Comparison of ENCODE assay signal across 10 cellular contexts in genomic region chrX:12972239-12972638, GRCh38. TPM values are rescaled to one million over a fixed set of nuclear protein-coding genes. Genes with fewer than 3 reads are reported as not detected.
DNase-seq lines count a peak whose midpoint lies in the region; TF ChIP-seq lines count a peak whose summit lies in the region.
"Had no signal": no experiment of that assay in that cellular context is flagged by ENCODE, and none has a peak within 500 bp of the region (broad histone marks: within the 10 kb centered on the region; RNA-seq: fewer than 3 reads in every experiment).

No MANE protein-coding gene starts in this region.

- no peaks in the 10 kb centered on the region for H3K27me3 ChIP-seq in SU-DHL-6 (ENCODE audit: low read length)
- peaks cover 0 to 6% (median 3%) of the 10 kb centered on the region in 5 donors for H3K27me3 ChIP-seq in subcutaneous abdominal adipose tissue (ENCODE audit: control insufficient read depth in 5 of 5, insufficient read depth in 4 of 5, low read length in 5 of 5)

- H3K27ac Mint-ChIP-seq in activated CD4-positive, alpha-beta T cell treated with anti-CD3 and anti-CD28 coated beads, Interleukin-2, amount 10 ng/mL, durations not matched to agents 7 days and 5 days: peak overlapping the region; percentile 96
- H3K27ac Mint-ChIP-seq in glutamatergic neuron (ENCODE audit: unreplicated experiment) (peak overlapping the region; percentile 82), osteocyte (ENCODE audit: unreplicated experiment) (no peak overlapping the region)

- H2AFZ ChIP-seq in SU-DHL-6 (ENCODE audit: low read depth, low read length, severe bottlenecking): no peak overlapping the region

- peak overlapping the region; percentile 85 for H3K4me3 Mint-ChIP-seq in activated CD4-positive, alpha-beta T cell treated with anti-CD3 and anti-CD28 coated beads, Interleukin-2, amount 10 ng/mL, durations not matched to agents 7 days and 5 days
- H3K4me3 Mint-ChIP-seq in glutamatergic neuron (ENCODE audit: unreplicated experiment): peak overlapping the region; percentile 38
- no peak overlapping the region for H3K4me3 Mint-ChIP-seq in osteocyte (ENCODE audit: unreplicated experiment)
- H3K4me3 Mint-ChIP-seq: WTC11 had no signal

- peaks cover 35% of the 10 kb centered on the region for H3K36me3 Mint-ChIP-seq in activated CD4-positive, alpha-beta T cell treated with anti-CD3 and anti-CD28 coated beads, Interleukin-2, amount 10 ng/mL, durations not matched to agents 7 days and 5 days (ENCODE audit: low read depth)
- no peaks in the 10 kb centered on the region for H3K36me3 Mint-ChIP-seq in glutamatergic neuron (ENCODE audit: unreplicated experiment)
- peaks cover 17% of the 10 kb centered on the region for H3K36me3 Mint-ChIP-seq in osteocyte (ENCODE audit: unreplicated experiment)

- H3K36me3 ChIP-seq in SU-DHL-6 (ENCODE audit: low read length): peaks cover 18% of the 10 kb centered on the region
- peaks cover 0 to 2% (median 0%) of the 10 kb centered on the region in 5 donors for H3K36me3 ChIP-seq in subcutaneous abdominal adipose tissue (ENCODE audit: control insufficient read depth in 5 of 5, insufficient read depth in 5 of 5, low read length in 5 of 5)

- peak overlapping the region; percentile 100 for H3K4me2 ChIP-seq in SU-DHL-6 (ENCODE audit: low read depth, low read length, poor library complexity, severe bottlenecking)

- H3K27ac ChIP-seq in SU-DHL-6 (ENCODE audit: low read depth, low read length) (peak overlapping the region; percentile 99), subcutaneous abdominal adipose tissue (ENCODE audit: low read depth, low read length) (peak overlapping the region; percentile 64)

- no peak for TF ChIP-seq CTCF in SU-DHL-6 (IDR thresholded peaks at IDR 0.05; ENCODE audit: insufficient read depth, low read length, poor library complexity, severe bottlenecking)
- TF ChIP-seq CTCF in glutamatergic neuron (IDR thresholded peaks at IDR 0.05; ENCODE audit: partially characterized antibody, unreplicated experiment): no peak
- TF ChIP-seq CTCF in osteocyte (IDR thresholded peaks at IDR 0.05): no peak

- peaks cover 69% of the 10 kb centered on the region for H3F3A ChIP-seq in SU-DHL-6 (ENCODE audit: insufficient read depth)

- CTCF ChIA-PET in activated CD4-positive, alpha-beta T cell treated with anti-CD3 and anti-CD28 coated beads, Interleukin-2, amount 10 ng/mL, durations not matched to agents 7 days and 5 days (lab: Charles Lee): interaction anchor here (0.6 to 5.4 kb wide), 8 partner anchors 13 to 137 kb away, joined by 3 to 24 read pairs (median 4); no protein-coding TSS in a partner anchor

- H3K79me2 ChIP-seq in SU-DHL-6 (ENCODE audit: insufficient read depth, low read length): peaks cover 32% of the 10 kb centered on the region

- H3K9ac ChIP-seq in SU-DHL-6 (ENCODE audit: low read length): peak overlapping the region; percentile 99
- H3K9ac ChIP-seq in subcutaneous abdominal adipose tissue (ENCODE audit: low read length in 5 of 5): no peak overlapping the region

- H3K4me1 ChIP-seq in subcutaneous abdominal adipose tissue (ENCODE audit: control insufficient read depth in 5 of 5, insufficient read depth in 5 of 5, low read length in 5 of 5): peaks cover 4 to 44% (median 13%) of the 10 kb centered on the region in 5 donors

- peaks cover 35% of the 10 kb centered on the region for H3K4me1 Mint-ChIP-seq in activated CD4-positive, alpha-beta T cell treated with anti-CD3 and anti-CD28 coated beads, Interleukin-2, amount 10 ng/mL, durations not matched to agents 7 days and 5 days
- H3K4me1 Mint-ChIP-seq in glutamatergic neuron (ENCODE audit: low read depth, unreplicated experiment) (peaks cover 30% of the 10 kb centered on the region), osteocyte (ENCODE audit: unreplicated experiment) (peaks cover 27% of the 10 kb centered on the region)

- DNase-seq in activated CD4-positive, alpha-beta T cell treated with anti-CD3 and anti-CD28 coated beads, Interleukin-2, amount 10 ng/mL, durations not matched to agents 7 days and 5 days: no peak
- DNase-seq in activated CD4-positive, alpha-beta T cell treated with anti-CD3 and anti-CD28 coated beads for 48 hours: no peak
- no peak for DNase-seq in glutamatergic neuron
- DNase-seq in NCI-H774 (lab: John Stamatoyannopoulos, UW): no peak
- no peak for DNase-seq in middle frontal gyrus (ENCODE audit: extremely low spot score, low spot score)
- no peak for DNase-seq in osteocyte (ENCODE audit: extremely low spot score, unreplicated experiment)
- DNase-seq: cortex of kidney had no signal

- H3K9me3 Mint-ChIP-seq in activated CD4-positive, alpha-beta T cell treated with anti-CD3 and anti-CD28 coated beads, Interleukin-2, amount 10 ng/mL, durations not matched to agents 7 days and 5 days: no peaks in the 10 kb centered on the region
- peaks cover 26% of the 10 kb centered on the region for H3K9me3 Mint-ChIP-seq in glutamatergic neuron (ENCODE audit: unreplicated experiment)
- H3K9me3 Mint-ChIP-seq in osteocyte (ENCODE audit: unreplicated experiment): no peaks in the 10 kb centered on the region
- H3K9me3 Mint-ChIP-seq: WTC11 had no signal

- H3K4me3 ChIP-seq in SU-DHL-6 (ENCODE audit: insufficient read depth, low read length, poor library complexity, severe bottlenecking): peak overlapping the region; percentile 68
- H3K4me3 ChIP-seq in subcutaneous abdominal adipose tissue (ENCODE audit: low read depth in 1 of 5, low read length in 5 of 5): peak overlapping the region in 2 of 5 donors; percentile 16 to 22

- H3K9me3 ChIP-seq in SU-DHL-6 (ENCODE audit: insufficient read depth, low read length) (no peaks in the 10 kb centered on the region), subcutaneous abdominal adipose tissue (ENCODE audit: control insufficient read depth in 5 of 5, low read length in 5 of 5) (peaks cover 0 to 3% (median 0%) of the 10 kb centered on the region in 5 donors)

- no peaks in the 10 kb centered on the region for H3K9me2 ChIP-seq in SU-DHL-6 (replicated peaks; ENCODE audit: insufficient read depth, low read length)

- no peaks in the 10 kb centered on the region for H4K20me1 ChIP-seq in SU-DHL-6 (ENCODE audit: low read depth, low read length)

- H3K27me3 Mint-ChIP-seq in activated CD4-positive, alpha-beta T cell treated with anti-CD3 and anti-CD28 coated beads, Interleukin-2, amount 10 ng/mL, durations not matched to agents 7 days and 5 days: no peaks in the 10 kb centered on the region
- peaks cover 27% of the 10 kb centered on the region for H3K27me3 Mint-ChIP-seq in glutamatergic neuron (ENCODE audit: unreplicated experiment)
- H3K27me3 Mint-ChIP-seq in osteocyte (ENCODE audit: unreplicated experiment): no peaks in the 10 kb centered on the region

- POLR2A ChIA-PET in activated CD4-positive, alpha-beta T cell treated with anti-CD3 and anti-CD28 coated beads, Interleukin-2, amount 10 ng/mL, durations not matched to agents 7 days and 5 days (lab: Charles Lee): interaction anchor here (0.7 to 1.1 kb wide), 2 partner anchors 25 to 121 kb away, joined by 3 read pairs; no protein-coding TSS in a partner anchor

RNA-seq across cellular contexts. Expression of gene TMSB4X, which starts 2.7 kb away (rescaled TPM):
- total RNA-seq in activated CD4-positive, alpha-beta T cell treated with anti-CD3 and anti-CD28 coated beads, Interleukin-2, amount 10 ng/mL, durations not matched to agents 7 days and 5 days: 1,000 to 10,000 TPM; 9,113 to 9,418 TPM
- total RNA-seq in glutamatergic neuron (ENCODE audit: unreplicated experiment): 4,532 TPM
- total RNA-seq in osteocyte: 2,830 and 2,924 TPM in 2 replicates
